In genomic region chr19:41376241-41376997, GRCh38 we compare ENCODE assay signal across 8 cellular contexts. TPM values are rescaled to one million over a fixed set of nuclear protein-coding genes. Genes with fewer than 3 reads are reported as not detected.
DNase-seq lines count a peak whose midpoint lies in the region; ATAC-seq, FAIRE-seq and TF ChIP-seq lines count a peak whose summit lies in the region.

Gene TMEM91 (plus strand): TSS chr19:41376533. CDS start chr19:41378310, 1,777 bp downstream.

- H3K9me3 ChIP-seq in kidney (ENCODE audit: control insufficient read depth in 1 of 2, low read length in 2 of 2): no peaks in the 10 kb centered on the region

- H3K27me3 ChIP-seq in BJ (ENCODE audit: control insufficient read depth, insufficient read depth, low read length): no peaks in the 10 kb centered on the region

- peaks cover 0 to 15% of the 10 kb centered on the region in 2 donors for H3K4me1 ChIP-seq in kidney (ENCODE audit: control insufficient read depth in 1 of 2, insufficient read depth in 1 of 2, low read depth in 1 of 2, low read length in 2 of 2)

- H3K27me3 Mint-ChIP-seq in MCF 10A (ENCODE audit: insufficient read depth, unreplicated experiment): no peaks in the 10 kb centered on the region
- H3K27me3 Mint-ChIP-seq in stimulated activated naive CD8-positive, alpha-beta T cell treated with anti-CD3 and anti-CD28 coated beads, Interleukin-15, Interleukin-2, amounts not matched to agents 100 ng/mL and 50 ng/mL, for 24 hours: no peaks in the 10 kb centered on the region

- intact Hi-C loops in MCF 10A (cut with micrococcal nuclease): no loop called here
- intact Hi-C loops in kidney (cut with DNase I): no loop called here

- TF ChIP-seq CTCF in BJ (IDR thresholded peaks at IDR 0.05; ENCODE audit: insufficient read depth, low read depth, low read length): no peak
- no peak for TF ChIP-seq CTCF in MCF 10A (IDR thresholded peaks at IDR 0.05; ENCODE audit: unreplicated experiment)
- TF ChIP-seq CTCF in kidney (IDR thresholded peaks at IDR 0.05; ENCODE audit: borderline replicate concordance, extremely low read depth, insufficient read depth): no peak

- no peak within 1 kb of the TSS for H3K27ac Mint-ChIP-seq in MCF 10A (ENCODE audit: low read depth, unreplicated experiment)
- peak within 1 kb of the TSS; percentile 77 for H3K27ac Mint-ChIP-seq in stimulated activated naive CD8-positive, alpha-beta T cell treated with anti-CD3 and anti-CD28 coated beads, Interleukin-15, Interleukin-2, amounts not matched to agents 100 ng/mL and 50 ng/mL, for 24 hours

- no peak for FAIRE-seq in kidney (lab: Jason Lieb, UNC)

- peak within 1 kb of the TSS in 1 of 2 donors; percentile 5 for H3K9ac ChIP-seq in kidney (ENCODE audit: low read length in 2 of 2)

- POLR2A ChIA-PET in BJ (lab: Charles Lee): interaction anchor here (0.9 kb wide), 1 partner anchor 12 kb away, joined by 10 read pairs; no protein-coding TSS in a partner anchor
- POLR2A ChIA-PET in MCF 10A (lab: Yijun Ruan, JAX): interaction anchor here (1.6 to 3.2 kb wide), 2 partner anchors 12 to 49 kb away, joined by 4 to 13 read pairs; partner anchors contain the start of gene B9D2

- peak within 1 kb of the TSS; percentile 48 for H3K4me3 Mint-ChIP-seq in MCF 10A (ENCODE audit: unreplicated experiment)
- H3K4me3 Mint-ChIP-seq in stimulated activated naive CD8-positive, alpha-beta T cell treated with anti-CD3 and anti-CD28 coated beads, Interleukin-15, Interleukin-2, amounts not matched to agents 100 ng/mL and 50 ng/mL, for 24 hours: peak within 1 kb of the TSS; percentile 77

- H3K27ac ChIP-seq in kidney (ENCODE audit: low read depth in 2 of 2, low read length in 2 of 2): peak within 1 kb of the TSS; percentile 36 to 51

- H3K4me3 ChIP-seq in BJ (ENCODE audit: low read depth, low read length): peak within 1 kb of the TSS; percentile 50
- H3K4me3 ChIP-seq in kidney (ENCODE audit: low read length in 2 of 2): peak within 1 kb of the TSS; percentile 68 to 72

- H3K36me3 Mint-ChIP-seq in MCF 10A (ENCODE audit: insufficient read depth, unreplicated experiment): peaks cover 13% of the 10 kb centered on the region
- H3K36me3 Mint-ChIP-seq in stimulated activated naive CD8-positive, alpha-beta T cell treated with anti-CD3 and anti-CD28 coated beads, Interleukin-15, Interleukin-2, amounts not matched to agents 100 ng/mL and 50 ng/mL, for 24 hours (ENCODE audit: low read depth): no peaks in the 10 kb centered on the region

- no peaks in the 10 kb centered on the region for H3K9me3 Mint-ChIP-seq in MCF 10A (ENCODE audit: unreplicated experiment)
- H3K9me3 Mint-ChIP-seq in stimulated activated naive CD8-positive, alpha-beta T cell treated with anti-CD3 and anti-CD28 coated beads, Interleukin-15, Interleukin-2, amounts not matched to agents 100 ng/mL and 50 ng/mL, for 24 hours: no peaks in the 10 kb centered on the region

- peaks cover 37% of the 10 kb centered on the region for H3K4me1 Mint-ChIP-seq in MCF 10A (ENCODE audit: insufficient read depth, unreplicated experiment)
- peaks cover 27% of the 10 kb centered on the region for H3K4me1 Mint-ChIP-seq in stimulated activated naive CD8-positive, alpha-beta T cell treated with anti-CD3 and anti-CD28 coated beads, Interleukin-15, Interleukin-2, amounts not matched to agents 100 ng/mL and 50 ng/mL, for 24 hours (ENCODE audit: low read depth)

- CTCF ChIA-PET in BJ (lab: Yijun Ruan, JAX) (interaction anchor here (1.4 kb wide), 1 partner anchor 9 kb away, joined by 3 read pairs; no protein-coding TSS in a partner anchor), MCF 10A (lab: Yijun Ruan, JAX) (interaction anchor here (1.0 kb wide), 1 partner anchor 21 kb away, joined by 3 read pairs; no protein-coding TSS in a partner anchor)

- no TSS peak for BruUV-seq in MCF 10A (replicated peaks; lab: Mats Ljungman, UMichigan)

- ATAC-seq in HG02642 (IDR thresholded peaks at IDR 0.05; ENCODE audit: poor library complexity, unreplicated experiment): no peak
- no peak for ATAC-seq in HG02798 (IDR thresholded peaks at IDR 0.05; ENCODE audit: poor library complexity, unreplicated experiment)
- ATAC-seq in HG03095 (IDR thresholded peaks at IDR 0.05; ENCODE audit: unreplicated experiment): no peak

- H3K36me3 ChIP-seq in BJ (ENCODE audit: control insufficient read depth, insufficient read depth, low read length): peaks cover 1% of the 10 kb centered on the region; the same call in 1 of the 2 replicates
- no peaks in the 10 kb centered on the region for H3K36me3 ChIP-seq in kidney (ENCODE audit: control insufficient read depth in 1 of 2, insufficient read depth in 2 of 2, low read length in 2 of 2)

- DNase-seq in BJ (ENCODE audit: low read depth): no peak
- DNase-seq in NCI-H2029 (lab: John Stamatoyannopoulos, UW): peak; percentile 28
- peak; percentile 51 for DNase-seq in MCF 10A (ENCODE audit: unreplicated experiment)
- peak; percentile 78 for DNase-seq in kidney

RNA-seq across cellular contexts. Expression of gene TMEM91, which starts in this region (rescaled TPM):
- polyA plus RNA-seq in BJ (2011; rRNA removed): 3.2 and 5.1 TPM in 2 replicates
- polyA minus RNA-seq in BJ (2011; rRNA and poly(A)+ RNA removed): 4.6 and 7.7 TPM in 2 replicates
- total RNA-seq in MCF 10A (2022): 6.1 and 8.3 TPM in 2 replicates
- total RNA-seq in kidney: 9.5 TPM
- 24.3 TPM for polyA plus RNA-seq in kidney (ENCODE audit: insufficient read depth, low read depth, low replicate concordance)
